Comparison of ENCODE assay signal across 22 cellular contexts in genomic region chr2:28336993-28337627, GRCh38. TPM values are rescaled to one million over a fixed set of nuclear protein-coding genes. Genes with fewer than 3 reads are reported as not detected.
DNase-seq lines count a peak whose midpoint lies in the region; ATAC-seq, FAIRE-seq and TF ChIP-seq lines count a peak whose summit lies in the region.
"Had no signal": no experiment of that assay in that cellular context is flagged by ENCODE, and none has a peak within 500 bp of the region (broad histone marks: within the 10 kb centered on the region; RNA-seq: fewer than 3 reads in every experiment).

No MANE protein-coding gene starts in this region.

- no peak overlapping the region for H3K4me3 Mint-ChIP-seq in activated naive CD8-positive, alpha-beta T cell treated with anti-CD3 and anti-CD28 coated beads for 36 hours
- H3K4me3 Mint-ChIP-seq: activated CD4-positive, alpha-beta T cell treated with anti-CD3 and anti-CD28 coated beads, Interleukin-2, amount 10 ng/mL, durations not matched to agents 24 days and 14 days; activated naive CD8-positive, alpha-beta T cell treated with anti-CD3 and anti-CD28 coated beads, Interleukin-2, amount 50 U/mL, for 24 hours; CD14-positive monocyte had no signal

- no peaks in the 10 kb centered on the region for H3K9me3 Mint-ChIP-seq in activated naive CD8-positive, alpha-beta T cell treated with anti-CD3 and anti-CD28 coated beads for 36 hours
- H3K9me3 Mint-ChIP-seq: activated CD4-positive, alpha-beta T cell treated with anti-CD3 and anti-CD28 coated beads, Interleukin-2, amount 10 ng/mL, durations not matched to agents 24 days and 14 days; activated naive CD8-positive, alpha-beta T cell treated with anti-CD3 and anti-CD28 coated beads, Interleukin-2, amount 50 U/mL, for 24 hours; activated T-helper 2 cell treated with anti-CD3 and anti-CD28 coated beads, Interferon-gamma antibody, Interleukin-2, Interleukin-4, amounts not matched to agents 10 μg/mL and 5 μg/mL and 100 μg/mL, durations not matched to agents 14 hours and 24 hours and 36 hours; CD14-positive monocyte had no signal

- H4K20me1 ChIP-seq in hepatocyte (ENCODE audit: insufficient read depth, poor library complexity, severe bottlenecking), result no peaks in the 10 kb centered on the region

- intact Hi-C loops in psoas muscle (cut with DNase I), result no loop called here

- H3K4me3 ChIP-seq in AG04450 (ENCODE audit: low read depth, low read length) (no peak overlapping the region), hepatocyte (no peak overlapping the region), psoas muscle (no peak overlapping the region), tibial nerve (no peak overlapping the region)
- H3K4me3 ChIP-seq: body of pancreas, colonic mucosa, mucosa of descending colon, Peyer's patch had no signal

- peaks cover 3% of the 10 kb centered on the region for H3K36me3 Mint-ChIP-seq in activated naive CD8-positive, alpha-beta T cell treated with anti-CD3 and anti-CD28 coated beads for 36 hours

- H3K27ac ChIP-seq in AG04450 (ENCODE audit: low read depth, low read length) (peak overlapping the region; percentile 77), hepatocyte (peak overlapping the region; percentile 89), psoas muscle (peak overlapping the region; percentile 33), tibial nerve (peak overlapping the region in 2 of 4 donors; percentile 6 to 40)
- H3K27ac ChIP-seq: body of pancreas had no signal

- WGBS in hepatocyte (ENCODE audit: low lambda C conversion rate, missing lambda C conversion rate), result over 99% methylated on average over 16 of the region's 16 CpGs
- WGBS in psoas muscle, 3 donors, result 90 to 91% (median 90%) methylated on average over 16 of the region's 16 CpGs
- 90 to 98% methylated on average over 12 to 16 of the region's 16 CpGs for WGBS in tibial nerve, 2 donors

- no peak for TF ChIP-seq POLR2A in tibial nerve (IDR thresholded peaks at IDR 0.05)

- CTCF ChIA-PET in AG04450 (lab: Charles Lee), result no interaction called here

- H3K27ac Mint-ChIP-seq in activated naive CD8-positive, alpha-beta T cell treated with anti-CD3 and anti-CD28 coated beads for 36 hours, result no peak overlapping the region
- H3K27ac Mint-ChIP-seq: activated CD4-positive, alpha-beta T cell treated with anti-CD3 and anti-CD28 coated beads, Interleukin-2, amount 10 ng/mL, durations not matched to agents 24 days and 14 days; activated naive CD8-positive, alpha-beta T cell treated with anti-CD3 and anti-CD28 coated beads, Interleukin-2, amount 50 U/mL, for 24 hours; activated T-helper 2 cell treated with anti-CD3 and anti-CD28 coated beads, Interferon-gamma antibody, Interleukin-2, Interleukin-4, amounts not matched to agents 10 μg/mL and 5 μg/mL and 100 μg/mL, durations not matched to agents 14 hours and 24 hours and 36 hours had no signal

- TF ChIP-seq CTCF in AG04450 (IDR thresholded peaks at IDR 0.05; ENCODE audit: low read depth, low read length), result no peak
- TF ChIP-seq CTCF in hepatocyte (IDR thresholded peaks at IDR 0.05; ENCODE audit: poor library complexity), result no peak
- TF ChIP-seq CTCF in psoas muscle (IDR thresholded peaks at IDR 0.05), result no peak
- TF ChIP-seq CTCF in tibial nerve (IDR thresholded peaks at IDR 0.05), result no peak

- no peak overlapping the region for H3K4me2 ChIP-seq in hepatocyte

- ATAC-seq in psoas muscle, result no peak
- ATAC-seq: activated naive CD8-positive, alpha-beta T cell treated with anti-CD3 and anti-CD28 coated beads, Interleukin-2, amount 50 U/mL, for 24 hours; body of pancreas; HCT116; mucosa of descending colon had no signal

- DNase-seq in AG04450 (ENCODE audit: low read depth, low spot score) (no peak), HTR-8/SVneo (ENCODE audit: insufficient read length, low spot score) (no peak), hepatocyte (ENCODE audit: low spot score) (no peak), psoas muscle (peak in 1 of 2 donors; percentile 55), HPDE6-E6E7 (ENCODE audit: extremely low spot score) (no peak), tibial nerve (ENCODE audit: low spot score in 2 of 2) (no peak), NCI-H510A treated with DMSO at 0.1 percent for 48 hours (lab: John Stamatoyannopoulos, UW) (no peak)
- no peak for DNase-seq in activated naive CD8-positive, alpha-beta T cell treated with anti-CD3 and anti-CD28 coated beads for 36 hours
- DNase-seq: activated CD4-positive, alpha-beta T cell treated with anti-CD3 and anti-CD28 coated beads, Interleukin-2, amount 10 ng/mL, durations not matched to agents 24 days and 14 days; activated naive CD8-positive, alpha-beta T cell treated with anti-CD3 and anti-CD28 coated beads, Interleukin-2, amount 50 U/mL, for 24 hours; body of pancreas; colonic mucosa; DMS153; NCI-H2171; NCI-H526; T-helper 2 cell had no signal

- H2AFZ ChIP-seq in hepatocyte, result no peak overlapping the region

- H3K27me3 ChIP-seq in AG04450 (ENCODE audit: control insufficient read depth, insufficient read depth, low read length) (no peaks in the 10 kb centered on the region), hepatocyte (no peaks in the 10 kb centered on the region), psoas muscle (ENCODE audit: insufficient read depth in 3 of 3, low read length in 2 of 3) (no peaks in the 10 kb centered on the region), tibial nerve (no peaks in the 10 kb centered on the region)
- H3K27me3 ChIP-seq: body of pancreas, colonic mucosa, Peyer's patch had no signal

- H3K4me1 Mint-ChIP-seq in activated naive CD8-positive, alpha-beta T cell treated with anti-CD3 and anti-CD28 coated beads for 36 hours, result no peaks in the 10 kb centered on the region
- H3K4me1 Mint-ChIP-seq: activated CD4-positive, alpha-beta T cell treated with anti-CD3 and anti-CD28 coated beads, Interleukin-2, amount 10 ng/mL, durations not matched to agents 24 days and 14 days; activated naive CD8-positive, alpha-beta T cell treated with anti-CD3 and anti-CD28 coated beads, Interleukin-2, amount 50 U/mL, for 24 hours had no signal

- no peaks in the 10 kb centered on the region for H3K9me2 ChIP-seq in hepatocyte (replicated peaks; ENCODE audit: insufficient read depth)

- H3K9me3 ChIP-seq in AG04450 (ENCODE audit: control insufficient read depth, insufficient read depth, low read length) (no peaks in the 10 kb centered on the region; the same call in 1 of the 2 replicates), hepatocyte (ENCODE audit: low read depth) (no peaks in the 10 kb centered on the region), psoas muscle (no peaks in the 10 kb centered on the region), tibial nerve (no peaks in the 10 kb centered on the region)
- H3K9me3 ChIP-seq: body of pancreas, colonic mucosa, mucosa of descending colon, Peyer's patch had no signal

- H3K4me1 ChIP-seq in hepatocyte (ENCODE audit: insufficient read depth), result peaks cover 56% of the 10 kb centered on the region
- peaks cover 56% of the 10 kb centered on the region for H3K4me1 ChIP-seq in psoas muscle
- peaks cover 0 to 49% (median 21%) of the 10 kb centered on the region in 4 donors for H3K4me1 ChIP-seq in tibial nerve
- H3K4me1 ChIP-seq: colonic mucosa had no signal

- no peak for TF ChIP-seq EP300 in tibial nerve (IDR thresholded peaks at IDR 0.05)

- POLR2A ChIA-PET in AG04450 (lab: Yijun Ruan, JAX), result no interaction called here

- no peaks in the 10 kb centered on the region for H3K79me2 ChIP-seq in hepatocyte

- no peaks in the 10 kb centered on the region for H3K27me3 Mint-ChIP-seq in activated naive CD8-positive, alpha-beta T cell treated with anti-CD3 and anti-CD28 coated beads for 36 hours
- H3K27me3 Mint-ChIP-seq: activated CD4-positive, alpha-beta T cell treated with anti-CD3 and anti-CD28 coated beads, Interleukin-2, amount 10 ng/mL, durations not matched to agents 24 days and 14 days; activated naive CD8-positive, alpha-beta T cell treated with anti-CD3 and anti-CD28 coated beads, Interleukin-2, amount 50 U/mL, for 24 hours had no signal

- H3K36me3 ChIP-seq in hepatocyte (replicated peaks; ENCODE audit: insufficient read depth, low read depth) (no peaks in the 10 kb centered on the region), psoas muscle (ENCODE audit: insufficient read depth in 1 of 2, low read depth in 1 of 2) (no peaks in the 10 kb centered on the region), tibial nerve (no peaks in the 10 kb centered on the region)
- H3K36me3 ChIP-seq: colonic mucosa, Peyer's patch had no signal

- FAIRE-seq in HTR-8/SVneo (lab: Jason Lieb, UNC), result peak; percentile 71
- FAIRE-seq: G401.6 had no signal

RNA-seq across cellular contexts. Expression of gene FOSL2, which starts 55.5 kb away (rescaled TPM):
- polyA plus RNA-seq in AG04450 (2011; rRNA removed), result 45.3 and 50.3 TPM in 2 replicates
- polyA minus RNA-seq in AG04450 (2011; rRNA and poly(A)+ RNA removed), result 105 and 117 TPM in 2 replicates
- total RNA-seq in hepatocyte, result 148 and 164 TPM in 2 replicates
- 84.0 and 91.1 TPM in 2 replicates for polyA plus RNA-seq in hepatocyte
- total RNA-seq in psoas muscle, result 100 to 1,000 TPM in 3 of 4 donors, 10 to 100 TPM in 1; 52.2 to 278 (median 192) TPM
- polyA plus RNA-seq in psoas muscle, result 10 to 100 TPM; 20.1 to 74.7 (median 72.1) TPM
- 100 to 1,000 TPM; 141 to 207 (median 190) TPM for total RNA-seq in tibial nerve
- total RNA-seq in activated naive CD8-positive, alpha-beta T cell treated with anti-CD3 and anti-CD28 coated beads for 36 hours, result 10 to 100 TPM; 32.5 to 39.4 TPM
